Comparison of ENCODE assay signal across 8 cellular contexts in the genomic region with DNA sequence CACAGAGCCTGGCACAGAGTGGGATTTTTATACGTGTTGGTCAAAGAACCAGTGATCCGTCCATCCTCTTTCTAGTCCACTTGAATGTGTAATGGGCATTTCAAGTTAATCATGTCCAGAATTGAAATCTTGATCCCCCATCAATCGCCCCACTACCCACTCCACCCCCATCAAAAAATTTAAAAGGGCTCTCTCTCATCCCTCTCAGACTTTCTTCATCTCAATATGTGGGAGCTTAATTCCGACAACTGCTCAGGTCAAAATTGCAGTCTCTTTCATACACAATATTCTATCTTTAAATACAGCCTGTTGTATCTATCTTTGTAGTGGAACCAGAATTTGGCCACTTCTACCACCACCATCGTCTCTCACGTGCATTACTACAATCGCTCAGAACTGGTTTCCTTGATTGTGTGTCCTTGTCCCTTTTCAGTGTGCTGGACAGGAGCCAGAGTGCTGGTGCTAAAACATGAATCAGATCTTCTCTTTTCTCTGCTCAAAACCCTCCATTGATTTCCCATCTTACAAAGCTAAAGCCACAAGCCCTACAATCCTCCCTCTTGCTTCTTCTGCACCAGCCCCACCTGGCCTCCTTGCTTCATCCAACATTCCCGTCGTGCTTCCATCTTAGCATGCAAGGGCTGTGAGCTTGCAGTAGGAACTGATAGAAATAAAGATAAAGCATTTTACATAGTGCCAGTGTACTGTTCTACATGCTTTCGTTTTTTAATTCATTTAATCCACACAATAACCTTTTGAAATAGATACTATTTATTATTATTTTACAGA. TPM values are rescaled to one million over a fixed set of nuclear protein-coding genes. Genes with fewer than 3 reads are reported as not detected.
DNase-seq lines count a peak whose midpoint lies in the region; ATAC-seq and TF ChIP-seq lines count a peak whose summit lies in the region.

No MANE protein-coding gene starts in this region.

- peaks cover 2% of the 10 kb centered on the region; the same call in 1 of the 2 replicates for H3K9me3 Mint-ChIP-seq in HFFc6

- H3K27me3 Mint-ChIP-seq in HFFc6 (ENCODE audit: insufficient read depth) = peaks cover 6% of the 10 kb centered on the region

- no peak for DNase-seq in AG04449 (ENCODE audit: low read depth, low spot score)
- DNase-seq in HFFc6 = no peak
- DNase-seq in ascending aorta (ENCODE audit: low spot score in 2 of 2) = no peak
- no peak for DNase-seq in stimulated activated CD4-positive, alpha-beta T cell treated with anti-CD3 and anti-CD28 coated beads, Interleukin-4, amount 100 ng/mL, for 4 hours
- DNase-seq in foreskin melanocyte = no peak

- intact Hi-C loops in ascending aorta (cut with DNase I) = loop anchor here (5.0 kb wide), 1 partner anchor 39 kb away; the partner anchor contains the start of gene SEPTIN8

- no peak overlapping the region for H3K27ac Mint-ChIP-seq in HFFc6

- no peak for ATAC-seq in GM18867 (IDR thresholded peaks at IDR 0.05; ENCODE audit: unreplicated experiment)
- no peak for ATAC-seq in GM21717 (IDR thresholded peaks at IDR 0.05; ENCODE audit: unreplicated experiment)

- H3K4me1 Mint-ChIP-seq in HFFc6 (ENCODE audit: low read depth) = peaks cover 31% of the 10 kb centered on the region

- H3K36me3 Mint-ChIP-seq in HFFc6 (ENCODE audit: low read depth) = no peaks in the 10 kb centered on the region

- POLR2A ChIA-PET in AG04449 (lab: Yijun Ruan, JAX) = no interaction called here

- H3K27me3 ChIP-seq in ascending aorta = no peaks in the 10 kb centered on the region
- peaks cover 6% of the 10 kb centered on the region for H3K27me3 ChIP-seq in muscle layer of duodenum (ENCODE audit: low read depth, low read length)

- H3K4me3 ChIP-seq in AG04449 (ENCODE audit: low read depth, low read length) = peak overlapping the region; percentile 91; the same call in 1 of the 2 replicates
- peak overlapping the region; percentile 70 to 90 for H3K4me3 ChIP-seq in ascending aorta
- H3K4me3 ChIP-seq in muscle layer of duodenum (ENCODE audit: low read depth in 1 of 2, low read length in 2 of 2) = peak overlapping the region; percentile 69 to 99

- H3K36me3 ChIP-seq in ascending aorta (no peaks in the 10 kb centered on the region), muscle layer of duodenum (ENCODE audit: control insufficient read depth in 1 of 2, insufficient read depth in 2 of 2, low read length in 2 of 2) (no peaks in the 10 kb centered on the region)

- no peaks in the 10 kb centered on the region for H3K9me3 ChIP-seq in ascending aorta
- no peaks in the 10 kb centered on the region for H3K9me3 ChIP-seq in muscle layer of duodenum (ENCODE audit: control insufficient read depth in 1 of 2, low read length in 2 of 2)

- peaks cover 0 to 4% of the 10 kb centered on the region in 2 donors for H3K4me1 ChIP-seq in ascending aorta
- H3K4me1 ChIP-seq in muscle layer of duodenum (ENCODE audit: control insufficient read depth in 1 of 2, insufficient read depth in 2 of 2, low read length in 2 of 2) = peaks cover 0 to 13% of the 10 kb centered on the region in 2 donors

- H3K4me3 Mint-ChIP-seq in HFFc6 = peak overlapping the region; percentile 90

- CTCF ChIA-PET in AG04449 (lab: Yijun Ruan, JAX) = interaction anchor here (0.6 to 3.1 kb wide), 12 partner anchors 9 to 352 kb away, joined by 3 to 19 read pairs (median 4); partner anchors contain the start of genes CCNI2, GDF9, IRF1 and UQCRQ

- H3K27ac ChIP-seq in ascending aorta (no peak overlapping the region), muscle layer of duodenum (ENCODE audit: low read length) (no peak overlapping the region)

- TF ChIP-seq CTCF in AG04449 (IDR thresholded peaks at IDR 0.05; ENCODE audit: insufficient read depth, low read length, missing control alignments) (no peak), HFFc6 (IDR thresholded peaks at IDR 0.05) (no peak), ascending aorta (IDR thresholded peaks at IDR 0.05) (no peak)

RNA-seq across cellular contexts. Expression of gene KIF3A, which starts 0.8 kb away (rescaled TPM):
- 10 to 100 TPM; 12.9 to 15.4 (median 14.9) TPM for total RNA-seq in HFFc6 (2021; fragmentation: NEBNext Ultra II Directional; extraction: Animal tissue kit (Norgen Biotek cat#: 25700))
- total RNA-seq in ascending aorta = 4.4 TPM

RNA-seq across cellular contexts. Expression of gene CCNI2, which starts 9.1 kb away (rescaled TPM):
- not detected for total RNA-seq in HFFc6 (2021; fragmentation: NEBNext Ultra II Directional; extraction: Animal tissue kit (Norgen Biotek cat#: 25700))
- not detected for total RNA-seq in ascending aorta

RNA-seq across cellular contexts. Expression of gene SEPTIN8, which starts 38.9 kb away (rescaled TPM):
- 10 to 100 TPM; 53.9 to 67.1 (median 59.2) TPM for total RNA-seq in HFFc6 (2021; fragmentation: NEBNext Ultra II Directional; extraction: Animal tissue kit (Norgen Biotek cat#: 25700))
- total RNA-seq in ascending aorta = 113 TPM
